9 cellular contexts compared by ENCODE assay signal in the genomic region with DNA sequence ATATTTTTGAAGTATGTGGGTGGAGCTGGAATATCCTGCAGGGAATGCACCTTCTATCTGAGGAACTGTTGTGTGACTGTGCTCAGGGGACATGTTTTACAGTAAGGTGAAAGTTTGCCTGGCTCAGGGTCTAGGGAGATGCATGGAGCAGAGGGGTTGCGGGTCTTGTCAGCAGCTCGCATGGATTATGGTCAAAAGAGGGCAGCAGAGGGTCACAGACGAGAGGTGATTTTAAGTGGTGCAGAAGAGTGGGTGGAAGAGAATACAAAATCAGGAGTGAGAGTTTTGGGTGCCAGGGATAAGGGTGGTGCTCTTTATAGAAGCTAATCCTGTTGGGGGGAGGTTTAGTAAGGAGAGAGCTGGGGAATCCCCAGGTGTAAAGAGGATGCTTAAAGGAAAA. TPM values are rescaled to one million over a fixed set of nuclear protein-coding genes. Genes with fewer than 3 reads are reported as not detected.
A peak's percentile ranks its signal among the peaks of the same experiment; 100 is the strongest.
DNase-seq lines count a peak whose midpoint lies in the region; ATAC-seq and TF ChIP-seq lines count a peak whose summit lies in the region.
"Had no signal": no experiment of that assay in that cellular context is flagged by ENCODE, and none has a peak within 500 bp of the region (broad histone marks: within the 10 kb centered on the region; RNA-seq: fewer than 3 reads in every experiment).

No MANE protein-coding gene starts in this region.

- H3K9me3 ChIP-seq in GM23248 (ENCODE audit: low read depth) = no peaks in the 10 kb centered on the region

- no peaks in the 10 kb centered on the region for H3K9me2 ChIP-seq in GM23248 (ENCODE audit: insufficient read depth)

- H3K4me2 ChIP-seq in GM23248 (ENCODE audit: unreplicated experiment) = no peak overlapping the region

- DNase-seq in Caki2 (ENCODE audit: low read depth) (peak; percentile 26), GM23248 (peak; percentile 15), NCI-H2107 (lab: John Stamatoyannopoulos, UW) (peak; percentile 0), amniotic epithelial cell (ENCODE audit: low read depth) (peak; percentile 0), mesothelial cell of epicardium (ENCODE audit: low spot score in 2 of 2, unreplicated experiment in 2 of 2) (peak; percentile 29 to 67)
- DNase-seq in NK-92 treated with Interleukin-12 subunit alpha and Interleukin-12 subunit beta, amount 100 ng/mL, for 24 hours (lab: John Stamatoyannopoulos, UW) = no peak
- no peak for DNase-seq in activated naive CD4-positive, alpha-beta T cell treated with anti-CD3 and anti-CD28 coated beads, Interleukin-2, amount 50 U/mL, for 16 hours

- no peaks in the 10 kb centered on the region for H3K9me3 Mint-ChIP-seq in mesothelial cell of epicardium

- no peak overlapping the region for H3K4me3 ChIP-seq in GM23248

- no peaks in the 10 kb centered on the region for H3K36me3 ChIP-seq in GM23248 (ENCODE audit: low read depth)

- H3K9ac ChIP-seq in GM23248 = no peak overlapping the region

- in situ Hi-C loops in Caki2 (cut with HindIII; ENCODE audit: low pct_unique_long_range_greater_than_20kb, low sequenced_read_pairs) = no loop called here
- in situ Hi-C loops in GM23248 (cut with MboI) = no loop called here

- peaks cover 7% of the 10 kb centered on the region for H3K27me3 Mint-ChIP-seq in mesothelial cell of epicardium (ENCODE audit: low read depth)

- H3K4me1 Mint-ChIP-seq in mesothelial cell of epicardium = no peaks in the 10 kb centered on the region

- no peak overlapping the region for H3K27ac Mint-ChIP-seq in mesothelial cell of epicardium

- H4K20me1 ChIP-seq in GM23248 (ENCODE audit: insufficient read depth) = no peaks in the 10 kb centered on the region

- no peaks in the 10 kb centered on the region for H3K79me2 ChIP-seq in GM23248 (ENCODE audit: insufficient read depth)

- no peak overlapping the region for H3K4me3 Mint-ChIP-seq in mesothelial cell of epicardium

- H2AFZ ChIP-seq in GM23248 = no peak overlapping the region

- H3K4me1 ChIP-seq in GM23248 (ENCODE audit: insufficient read depth) = no peaks in the 10 kb centered on the region

- no peak for TF ChIP-seq CTCF in mesothelial cell of epicardium (IDR thresholded peaks at IDR 0.05; ENCODE audit: unreplicated experiment)

- ATAC-seq in GM18520 (IDR thresholded peaks at IDR 0.05; ENCODE audit: unreplicated experiment) = no peak

- no peak overlapping the region for H3K27ac ChIP-seq in GM23248
- H3K27ac ChIP-seq: epithelial cell of prostate had no signal

- H3K27me3 ChIP-seq in GM23248 (replicated peaks; ENCODE audit: insufficient read depth) = no peaks in the 10 kb centered on the region

- WGBS in GM23248 (ENCODE audit: low coverage in 1 of 2, low lambda C conversion rate in 2 of 2, missing lambda C conversion rate in 2 of 2), 2 experiments = 18 to 21% methylated on average over 3 of the region's 3 CpGs

- H3K36me3 Mint-ChIP-seq in mesothelial cell of epicardium = no peaks in the 10 kb centered on the region

- no peaks in the 10 kb centered on the region for H3F3A ChIP-seq in GM23248 (ENCODE audit: insufficient read depth)

RNA-seq across cellular contexts. Expression of gene GRIN3A, which starts 53.5 kb away (rescaled TPM):
- total RNA-seq in Caki2 (2014; rRNA removed; shearing (Covaris generic); ENCODE audit: low replicate concordance) = not detected in 2 replicates
- total RNA-seq in GM23248 (2014; rRNA removed; shearing (Covaris generic)) = not detected in 2 replicates
- polyA plus RNA-seq in GM23248 (2016; fragmentation: Nextera tagmentation; extraction: Ambion mirVana) = not detected in 2 replicates
- 3.0 to 4.1 TPM (median 3.3 TPM) in 3 replicates for total RNA-seq in mesothelial cell of epicardium

Comparison
In these comparisons a context has a peak if more than half of its experiments do, and no peak if none do; other contexts are left out.
1. DNase-seq: peak in Caki2 (single experiment), GM23248 (single experiment), NCI-H2107 (single experiment), amniotic epithelial cell (single experiment) and mesothelial cell of epicardium (2 of 2); none in NK-92 treated with Interleukin-12 subunit alpha and Interleukin-12 subunit beta, amount 100 ng/mL, for 24 hours (single experiment) and activated naive CD4-positive, alpha-beta T cell treated with anti-CD3 and anti-CD28 coated beads, Interleukin-2, amount 50 U/mL, for 16 hours (single experiment).